ENCODE assay signal across 19 cellular contexts in genomic region chr15:76983588-76984379, GRCh38. TPM values are rescaled to one million over a fixed set of nuclear protein-coding genes. Genes with fewer than 3 reads are reported as not detected.
DNase-seq lines count a peak whose midpoint lies in the region; ATAC-seq and TF ChIP-seq lines count a peak whose summit lies in the region.
"Had no signal": no experiment of that assay in that cellular context is flagged by ENCODE, and none has a peak within 500 bp of the region (broad histone marks: within the 10 kb centered on the region; RNA-seq: fewer than 3 reads in every experiment).

No MANE protein-coding gene starts in this region.

- H3K9ac ChIP-seq in OCI-LY3 (ENCODE audit: low read length) = no peak overlapping the region
- H3K9ac ChIP-seq: SK-N-SH had no signal

- no peak overlapping the region for H3K4me3 Mint-ChIP-seq in activated CD8-positive, alpha-beta memory T cell treated with anti-CD3 and anti-CD28 coated beads, Interleukin-2, amount 10 ng/mL, durations not matched to agents 7 days and 5 days

- H3K27me3 Mint-ChIP-seq in activated CD8-positive, alpha-beta memory T cell treated with anti-CD3 and anti-CD28 coated beads, Interleukin-2, amount 10 ng/mL, durations not matched to agents 7 days and 5 days = no peaks in the 10 kb centered on the region

- ATAC-seq in activated CD8-positive, alpha-beta memory T cell treated with anti-CD3 and anti-CD28 coated beads, Interleukin-2, amount 10 ng/mL, durations not matched to agents 7 days and 5 days = no peak
- peak; percentile 44 to 69 for ATAC-seq in upper lobe of left lung (ENCODE audit: low FRiP score in 2 of 2)
- ATAC-seq in GM19463 (IDR thresholded peaks at IDR 0.05; ENCODE audit: unreplicated experiment) = no peak
- ATAC-seq: K562, left colon had no signal

- peaks cover 2% of the 10 kb centered on the region for H3K36me3 Mint-ChIP-seq in activated CD8-positive, alpha-beta memory T cell treated with anti-CD3 and anti-CD28 coated beads, Interleukin-2, amount 10 ng/mL, durations not matched to agents 7 days and 5 days

- WGBS in upper lobe of left lung, 2 donors = 54 to 72% methylated on average over 4 of the region's 4 CpGs
- 75 to 89% methylated on average over 4 of the region's 4 CpGs for WGBS in thyroid gland, 2 donors

- peaks cover 46% of the 10 kb centered on the region for H3K4me1 Mint-ChIP-seq in activated CD8-positive, alpha-beta memory T cell treated with anti-CD3 and anti-CD28 coated beads, Interleukin-2, amount 10 ng/mL, durations not matched to agents 7 days and 5 days

- no peaks in the 10 kb centered on the region for H3K27me3 ChIP-seq in OCI-LY3 (ENCODE audit: low read depth, low read length)
- no peaks in the 10 kb centered on the region for H3K27me3 ChIP-seq in left ventricle myocardium inferior (ENCODE audit: low read depth)
- no peaks in the 10 kb centered on the region for H3K27me3 ChIP-seq in upper lobe of left lung
- H3K27me3 ChIP-seq in thyroid gland = no peaks in the 10 kb centered on the region
- H3K27me3 ChIP-seq: hepatocyte had no signal

- TF ChIP-seq CTCF in OCI-LY3 (IDR thresholded peaks at IDR 0.05; ENCODE audit: low read depth, low read length) = no peak
- no peak for TF ChIP-seq CTCF in left ventricle myocardium inferior (IDR thresholded peaks at IDR 0.05; ENCODE audit: borderline replicate concordance)
- no peak for TF ChIP-seq CTCF in upper lobe of left lung (IDR thresholded peaks at IDR 0.05)
- no peak for TF ChIP-seq CTCF in thyroid gland (IDR thresholded peaks at IDR 0.05)

- H3K4me2 ChIP-seq in OCI-LY3 (ENCODE audit: low read length) = peak overlapping the region; percentile 44
- H3K4me2 ChIP-seq: hepatocyte, SK-N-SH had no signal

- peak overlapping the region; percentile 1; the same call in 1 of the 2 replicates for H2AFZ ChIP-seq in OCI-LY3 (ENCODE audit: low read depth, low read length)
- H2AFZ ChIP-seq: hepatocyte had no signal

- no peaks in the 10 kb centered on the region for H3K36me3 ChIP-seq in OCI-LY3 (replicated peaks; ENCODE audit: low read depth, low read length)
- H3K36me3 ChIP-seq in left ventricle myocardium inferior = no peaks in the 10 kb centered on the region
- no peaks in the 10 kb centered on the region for H3K36me3 ChIP-seq in upper lobe of left lung
- H3K36me3 ChIP-seq in thyroid gland = no peaks in the 10 kb centered on the region
- H3K36me3 ChIP-seq: esophagus muscularis mucosa had no signal

- CTCF ChIA-PET in activated CD8-positive, alpha-beta memory T cell treated with anti-CD3 and anti-CD28 coated beads, Interleukin-2, amount 10 ng/mL, durations not matched to agents 7 days and 5 days (lab: Charles Lee) = interaction anchor here (0.9 to 4.3 kb wide), 4 partner anchors 9 to 559 kb away, joined by 3 to 16 read pairs (median 4); no protein-coding TSS in a partner anchor

- H3K9me3 ChIP-seq in OCI-LY3 (ENCODE audit: insufficient read depth, low read length) = no peaks in the 10 kb centered on the region
- no peaks in the 10 kb centered on the region for H3K9me3 ChIP-seq in left ventricle myocardium inferior (replicated peaks)
- no peaks in the 10 kb centered on the region for H3K9me3 ChIP-seq in upper lobe of left lung
- H3K9me3 ChIP-seq in thyroid gland = no peaks in the 10 kb centered on the region
- H3K9me3 ChIP-seq: esophagus muscularis mucosa, SK-N-SH had no signal

- no peaks in the 10 kb centered on the region for H4K20me1 ChIP-seq in OCI-LY3 (ENCODE audit: insufficient read depth, low read length)

- no peaks in the 10 kb centered on the region for H3K79me2 ChIP-seq in OCI-LY3 (ENCODE audit: low read length)
- H3K79me2 ChIP-seq: hepatocyte had no signal

- H3K4me3 ChIP-seq in OCI-LY3 (ENCODE audit: low read length) (no peak overlapping the region), left ventricle myocardium inferior (no peak overlapping the region), upper lobe of left lung (no peak overlapping the region), thyroid gland (replicated peaks in 1 of 3) (no peak overlapping the region)
- H3K4me3 ChIP-seq: esophagus muscularis mucosa, hepatocyte, K562 had no signal

- DNase-seq in activated CD8-positive, alpha-beta memory T cell treated with anti-CD3 and anti-CD28 coated beads, Interleukin-2, amount 50 U/mL, for 48 hours = peak; percentile 50
- no peak for DNase-seq in activated CD8-positive, alpha-beta memory T cell treated with anti-CD3 and anti-CD28 coated beads, Interleukin-2, amount 10 ng/mL, durations not matched to agents 7 days and 5 days
- DNase-seq in left ventricle myocardium inferior (no peak), upper lobe of left lung (no peak), NCI-H1694 treated with DMSO at 0.1 percent for 48 hours (lab: John Stamatoyannopoulos, UW) (no peak), thyroid gland (no peak)
- DNase-seq: activated CD4-positive, CD25-positive, alpha-beta regulatory T cell; activated T-cell treated with anti-CD3 and anti-CD28 coated beads, Interleukin-2, amount 50 U/mL, for 1 hour; left colon; NCI-H187 treated with DMSO at 0.1 percent for 48 hours; NCI-H82; SK-N-SH; small intestine had no signal

- H3K27ac Mint-ChIP-seq in activated CD8-positive, alpha-beta memory T cell treated with anti-CD3 and anti-CD28 coated beads, Interleukin-2, amount 10 ng/mL, durations not matched to agents 7 days and 5 days = no peak overlapping the region

- TF ChIP-seq POLR2A in upper lobe of left lung (IDR thresholded peaks at IDR 0.05) (no peak), thyroid gland (IDR thresholded peaks at IDR 0.05) (no peak)

- peaks cover 2% of the 10 kb centered on the region for H3K9me3 Mint-ChIP-seq in activated CD8-positive, alpha-beta memory T cell treated with anti-CD3 and anti-CD28 coated beads, Interleukin-2, amount 10 ng/mL, durations not matched to agents 7 days and 5 days (ENCODE audit: low read depth)

- H3K27ac ChIP-seq in OCI-LY3 (ENCODE audit: low read length) (no peak overlapping the region; the same call in 1 of the 2 replicates), left ventricle myocardium inferior (replicated peaks) (peak overlapping the region; percentile 30), upper lobe of left lung (peak overlapping the region; percentile 34 to 67 (median 53)), thyroid gland (no peak overlapping the region)
- H3K27ac ChIP-seq: hepatocyte had no signal

- intact Hi-C loops in left ventricle myocardium inferior (cut with micrococcal nuclease) (no loop called here), thyroid gland (cut with DNase I) (no loop called here)

- TF ChIP-seq EP300 in upper lobe of left lung (IDR thresholded peaks at IDR 0.05) = no peak

- H3K4me1 ChIP-seq in OCI-LY3 (ENCODE audit: low read length) (peaks cover 36% of the 10 kb centered on the region), left ventricle myocardium inferior (peaks cover 11% of the 10 kb centered on the region), upper lobe of left lung (peaks cover under 1 to 14% (median 6%) of the 10 kb centered on the region in 4 donors), thyroid gland (no peaks in the 10 kb centered on the region)

RNA-seq across cellular contexts. Expression of gene PSTPIP1, which starts 11.1 kb away (rescaled TPM):
- total RNA-seq in activated CD8-positive, alpha-beta memory T cell treated with anti-CD3 and anti-CD28 coated beads, Interleukin-2, amount 10 ng/mL, durations not matched to agents 7 days and 5 days = 100 to 1,000 TPM; 157 to 255 TPM
- 3.5 TPM for total RNA-seq in left ventricle myocardium inferior
- total RNA-seq in upper lobe of left lung = 10 to 100 TPM in 5 of 6 donors, 1 to 10 TPM in 1; 7.0 to 69.1 (median 20.2) TPM
- total RNA-seq in thyroid gland = 1 to 10 TPM; 1.4 to 6.9 (median 3.7) TPM
- total RNA-seq: A673, hepatocyte, K562 had no signal

RNA-seq across cellular contexts. Expression of gene RCN2, which starts 52.2 kb away (rescaled TPM):
- 10 to 100 TPM; 22.5 to 28.6 TPM for total RNA-seq in activated CD8-positive, alpha-beta memory T cell treated with anti-CD3 and anti-CD28 coated beads, Interleukin-2, amount 10 ng/mL, durations not matched to agents 7 days and 5 days
- total RNA-seq in left ventricle myocardium inferior (29.8 TPM), upper lobe of left lung (10 to 100 TPM; 17.8 to 43.9 (median 32.7) TPM), thyroid gland (10 to 100 TPM; 44.8 to 64.8 (median 53.4) TPM)

Comparison
In these comparisons a context has a peak if more than half of its experiments do, and no peak if none do; other contexts are left out.
1. ATAC-seq: peak in upper lobe of left lung (2 of 2); none in activated CD8-positive, alpha-beta memory T cell treated with anti-CD3 and anti-CD28 coated beads, Interleukin-2, amount 10 ng/mL, durations not matched to agents 7 days and 5 days (single experiment) and GM19463 (single experiment).
2. H3K27ac ChIP-seq: peak in left ventricle myocardium inferior (single experiment) and upper lobe of left lung (4 of 4); none in OCI-LY3 (single experiment) and thyroid gland (0 of 3).